In genomic region chr7:77337456-77337990, GRCh38 we compare ENCODE assay signal across 27 cellular contexts.
A peak's percentile ranks its signal among the peaks of the same experiment; 100 is the strongest.
DNase-seq lines count a peak whose midpoint lies in the region; ATAC-seq and TF ChIP-seq lines count a peak whose summit lies in the region.
"Had no signal": no experiment of that assay in that cellular context is flagged by ENCODE, and none has a peak within 500 bp of the region (broad histone marks: within the 10 kb centered on the region; RNA-seq: fewer than 3 reads in every experiment).

No MANE protein-coding gene starts in this region.

- H3K27me3 Mint-ChIP-seq in natural killer cell (ENCODE audit: low read depth in 2 of 2) (no peaks in the 10 kb centered on the region), activated B cell treated with CpG ODN at 0.5 μM for 24 hours (no peaks in the 10 kb centered on the region), glutamatergic neuron (ENCODE audit: unreplicated experiment) (no peaks in the 10 kb centered on the region)
- H3K27me3 Mint-ChIP-seq in natural killer cell treated with Interleukin-12 subunit alpha and Interleukin-12 subunit beta and Interleukin-15 and Interleukin-18, amount 100 ng/mL, for 72 hours, result no peaks in the 10 kb centered on the region
- H3K27me3 Mint-ChIP-seq: activated CD8-positive, alpha-beta memory T cell treated with anti-CD3 and anti-CD28 coated beads, Interleukin-2, amount 10 ng/mL, durations not matched to agents 7 days and 5 days; T-cell had no signal

- H3K4me3 ChIP-seq in neutrophil (ENCODE audit: low read depth in 1 of 2, low read length in 1 of 2) (peak overlapping the region in 1 of 2 experiments; percentile 37), hepatocyte (no peak overlapping the region)
- H3K4me3 ChIP-seq: right atrium auricular region, SJSA1, stomach, tibial nerve had no signal

- TF ChIP-seq CTCF in natural killer cell (IDR thresholded peaks at IDR 0.05) (no peak), activated B cell treated with CpG ODN at 0.5 μM for 24 hours (IDR thresholded peaks at IDR 0.05) (no peak), neutrophil (IDR thresholded peaks at IDR 0.05) (no peak), glutamatergic neuron (IDR thresholded peaks at IDR 0.05; ENCODE audit: partially characterized antibody, unreplicated experiment) (no peak), hepatocyte (IDR thresholded peaks at IDR 0.05; ENCODE audit: poor library complexity) (no peak)

- H3K4me1 Mint-ChIP-seq in natural killer cell, result peaks cover 22 to 31% of the 10 kb centered on the region in 2 donors
- H3K4me1 Mint-ChIP-seq in natural killer cell treated with Interleukin-12 subunit alpha and Interleukin-12 subunit beta and Interleukin-15 and Interleukin-18, amount 100 ng/mL, for 72 hours (ENCODE audit: low read depth in 2 of 2), result peaks cover 22 to 37% of the 10 kb centered on the region in 2 donors
- peaks cover 54% of the 10 kb centered on the region for H3K4me1 Mint-ChIP-seq in activated B cell treated with CpG ODN at 0.5 μM for 24 hours
- peaks cover 2% of the 10 kb centered on the region for H3K4me1 Mint-ChIP-seq in glutamatergic neuron (ENCODE audit: low read depth, unreplicated experiment)

- POLR2A ChIA-PET in activated B cell treated with CpG ODN at 0.5 μM for 24 hours (lab: Charles Lee), result no interaction called here

- H3K27me3 ChIP-seq in neutrophil (no peaks in the 10 kb centered on the region), hepatocyte (no peaks in the 10 kb centered on the region)
- H3K27me3 ChIP-seq: right atrium auricular region, SJSA1, stomach, tibial nerve had no signal

- peak overlapping the region; percentile 53 for H3K27ac ChIP-seq in neutrophil
- no peak overlapping the region for H3K27ac ChIP-seq in hepatocyte
- H3K27ac ChIP-seq: SJSA1 had no signal

- CTCF ChIA-PET in activated B cell treated with CpG ODN at 0.5 μM for 24 hours (lab: Charles Lee), result no interaction called here

- no peaks in the 10 kb centered on the region for H4K20me1 ChIP-seq in hepatocyte (ENCODE audit: insufficient read depth, poor library complexity, severe bottlenecking)

- no peak for DNase-seq in natural killer cell
- DNase-seq in natural killer cell treated with Interleukin-12 subunit alpha and Interleukin-12 subunit beta and Interleukin-15 and Interleukin-18, amount 100 ng/mL, for 72 hours (ENCODE audit: low spot score), result no peak
- no peak for DNase-seq in activated B cell treated with CpG ODN at 0.5 μM for 24 hours
- DNase-seq in glutamatergic neuron, result no peak
- no peak for DNase-seq in NCI-H2227 treated with DMSO at 0.1 percent for 48 hours (lab: John Stamatoyannopoulos, UW)
- no peak for DNase-seq in hepatocyte (ENCODE audit: low spot score)
- DNase-seq in GDM1 (lab: John Stamatoyannopoulos, UW), result no peak
- DNase-seq: activated CD4-positive, CD25-positive, alpha-beta regulatory T cell; activated CD8-positive, alpha-beta memory T cell treated with anti-CD3 and anti-CD28 coated beads, Interleukin-2, amount 10 ng/mL, durations not matched to agents 7 days and 5 days; activated gamma-delta T cell; activated T-cell treated with anti-CD3 and anti-CD28 coated beads, Interleukin-2, amount 50 U/mL, for 4 hours; C1 segment of cervical spinal cord; Caco-2; central memory CD4-positive, alpha-beta T cell; endodermal cell; H9; hippocampal formation; NCI-H1694; RPMI8226; stimulated activated CD8-positive, alpha-beta memory T cell treated with anti-CD3 and anti-CD28 coated beads, Interleukin-4, amount 100 ng/mL, for 48 hours; stomach; T-cell had no signal

- H3K4me2 ChIP-seq in hepatocyte, result no peak overlapping the region

- H3K27ac Mint-ChIP-seq in natural killer cell (no peak overlapping the region), activated B cell treated with CpG ODN at 0.5 μM for 24 hours (peak overlapping the region; percentile 78), glutamatergic neuron (ENCODE audit: unreplicated experiment) (no peak overlapping the region)
- H3K27ac Mint-ChIP-seq in natural killer cell treated with Interleukin-12 subunit alpha and Interleukin-12 subunit beta and Interleukin-15 and Interleukin-18, amount 100 ng/mL, for 72 hours, result peak overlapping the region in 1 of 2 donors; percentile 74
- H3K27ac Mint-ChIP-seq: activated CD8-positive, alpha-beta memory T cell treated with anti-CD3 and anti-CD28 coated beads, Interleukin-2, amount 10 ng/mL, durations not matched to agents 7 days and 5 days; endodermal cell; H9 had no signal

- intact Hi-C loops in natural killer cell (cut with micrococcal nuclease) (loop anchor here (10.0 kb wide), 1 partner anchor 93 kb away; no protein-coding TSS in a partner anchor), activated B cell treated with CpG ODN at 0.5 μM for 24 hours (cut with micrococcal nuclease) (loop anchor here (10.0 kb wide), 1 partner anchor 1173 kb away; no protein-coding TSS in a partner anchor)

- no peaks in the 10 kb centered on the region for H3K9me3 ChIP-seq in neutrophil
- H3K9me3 ChIP-seq in hepatocyte (ENCODE audit: low read depth), result no peaks in the 10 kb centered on the region
- H3K9me3 ChIP-seq: Caco-2, right atrium auricular region, SJSA1, stomach, tibial nerve had no signal

- H3K36me3 Mint-ChIP-seq in natural killer cell (no peaks in the 10 kb centered on the region), activated B cell treated with CpG ODN at 0.5 μM for 24 hours (ENCODE audit: low read depth) (peaks cover 28% of the 10 kb centered on the region), glutamatergic neuron (ENCODE audit: unreplicated experiment) (peaks cover 8% of the 10 kb centered on the region)
- H3K36me3 Mint-ChIP-seq in natural killer cell treated with Interleukin-12 subunit alpha and Interleukin-12 subunit beta and Interleukin-15 and Interleukin-18, amount 100 ng/mL, for 72 hours, result peaks cover 4% of the 10 kb centered on the region

- H3K9me2 ChIP-seq in hepatocyte (replicated peaks; ENCODE audit: insufficient read depth), result no peaks in the 10 kb centered on the region

- no peak overlapping the region for H2AFZ ChIP-seq in hepatocyte

- WGBS in hepatocyte (ENCODE audit: low lambda C conversion rate, missing lambda C conversion rate), result 86% methylated on average over 2 of the region's 2 CpGs

- peak overlapping the region; percentile 56 for H3K4me3 Mint-ChIP-seq in natural killer cell
- no peak overlapping the region for H3K4me3 Mint-ChIP-seq in natural killer cell treated with Interleukin-12 subunit alpha and Interleukin-12 subunit beta and Interleukin-15 and Interleukin-18, amount 100 ng/mL, for 72 hours
- no peak overlapping the region for H3K4me3 Mint-ChIP-seq in activated B cell treated with CpG ODN at 0.5 μM for 24 hours
- H3K4me3 Mint-ChIP-seq in glutamatergic neuron (ENCODE audit: unreplicated experiment), result no peak overlapping the region
- H3K4me3 Mint-ChIP-seq: activated CD8-positive, alpha-beta memory T cell treated with anti-CD3 and anti-CD28 coated beads, Interleukin-2, amount 10 ng/mL, durations not matched to agents 7 days and 5 days; activated T-cell treated with anti-CD3 and anti-CD28 coated beads, Interleukin-2, amount 50 U/mL, for 4 hours; endodermal cell; H9; T-cell had no signal

- no peaks in the 10 kb centered on the region for H3K9me3 Mint-ChIP-seq in natural killer cell
- peaks cover 3% of the 10 kb centered on the region for H3K9me3 Mint-ChIP-seq in natural killer cell treated with Interleukin-12 subunit alpha and Interleukin-12 subunit beta and Interleukin-15 and Interleukin-18, amount 100 ng/mL, for 72 hours
- H3K9me3 Mint-ChIP-seq in activated B cell treated with CpG ODN at 0.5 μM for 24 hours, result no peaks in the 10 kb centered on the region
- H3K9me3 Mint-ChIP-seq in glutamatergic neuron (ENCODE audit: unreplicated experiment), result peaks cover 3% of the 10 kb centered on the region
- H3K9me3 Mint-ChIP-seq: activated T-cell treated with anti-CD3 and anti-CD28 coated beads, Interleukin-2, amount 50 U/mL, for 4 hours; T-cell had no signal

- H3K36me3 ChIP-seq in neutrophil (no peaks in the 10 kb centered on the region), hepatocyte (replicated peaks; ENCODE audit: insufficient read depth, low read depth) (no peaks in the 10 kb centered on the region)
- H3K36me3 ChIP-seq: right atrium auricular region, SJSA1, stomach, tibial nerve had no signal

- peaks cover 40% of the 10 kb centered on the region in 2 experiments for H3K4me1 ChIP-seq in neutrophil (ENCODE audit: control insufficient read depth in 1 of 2, insufficient read depth in 1 of 2, low read depth in 1 of 2, low read length in 1 of 2)
- H3K4me1 ChIP-seq in hepatocyte (ENCODE audit: insufficient read depth), result peaks cover 21% of the 10 kb centered on the region
- H3K4me1 ChIP-seq: SJSA1 had no signal

- H3K79me2 ChIP-seq in hepatocyte, result no peaks in the 10 kb centered on the region

- no peak for ATAC-seq in natural killer cell
- no peak for ATAC-seq in natural killer cell treated with Interleukin-12 subunit alpha and Interleukin-12 subunit beta and Interleukin-15 and Interleukin-18, amount 100 ng/mL, for 72 hours
- ATAC-seq in activated B cell treated with CpG ODN at 0.5 μM for 24 hours (ENCODE audit: low read depth), result no peak
- ATAC-seq: activated CD8-positive, alpha-beta memory T cell treated with anti-CD3 and anti-CD28 coated beads, Interleukin-2, amount 10 ng/mL, durations not matched to agents 7 days and 5 days; activated T-cell treated with anti-CD3 and anti-CD28 coated beads, Interleukin-2, amount 50 U/mL, for 4 hours; HepG2; T-cell had no signal
